23 cellular contexts compared by ENCODE assay signal in genomic region chr6:129177801-129178200, GRCh38.
DNase-seq lines count a peak whose midpoint lies in the region; ATAC-seq, FAIRE-seq and TF ChIP-seq lines count a peak whose summit lies in the region.
"Had no signal": no experiment of that assay in that cellular context is flagged by ENCODE, and none has a peak within 500 bp of the region (broad histone marks: within the 10 kb centered on the region; RNA-seq: fewer than 3 reads in every experiment).

No MANE protein-coding gene starts in this region.

- H3K4me3 ChIP-seq in fibroblast of villous mesenchyme (ENCODE audit: low read depth, low read length) (no peak overlapping the region), gastrocnemius medialis (no peak overlapping the region)
- H3K4me3 ChIP-seq: A549, GM23338 had no signal

- H3K4me3 Mint-ChIP-seq in T-cell = no peak overlapping the region
- H3K4me3 Mint-ChIP-seq: CD4-positive, alpha-beta T cell; GM23338; IgD-negative memory B cell had no signal

- DNase-seq in Right ventricle myocardium superior = no peak
- DNase-seq in cardiac septum (ENCODE audit: low spot score) = no peak
- no peak for DNase-seq in D721Med (ENCODE audit: insufficient read length, low spot score)
- peak; percentile 67 for DNase-seq in fibroblast of villous mesenchyme (ENCODE audit: low read depth)
- DNase-seq in gastrocnemius medialis = no peak
- DNase-seq in T-cell = no peak
- DNase-seq: AML-193; Caco-2; CD4-positive, alpha-beta T cell; DMS153; DMS79; GDM1 had no signal

- TF ChIP-seq POLR2A in gastrocnemius medialis (IDR thresholded peaks at IDR 0.05) = no peak

- in situ Hi-C loops in gastrocnemius medialis (cut with MboI; ENCODE audit: low sequenced_read_pairs in 4 of 4) = no loop called here

- H3K4me1 Mint-ChIP-seq in T-cell = no peaks in the 10 kb centered on the region

- no peaks in the 10 kb centered on the region for H3K9me3 ChIP-seq in gastrocnemius medialis
- H3K9me3 ChIP-seq: A549, Caco-2 had no signal

- no peaks in the 10 kb centered on the region for H3K4me1 ChIP-seq in gastrocnemius medialis
- H3K4me1 ChIP-seq: A549, Caco-2 had no signal

- no peak overlapping the region for H3K27ac ChIP-seq in gastrocnemius medialis
- H3K27ac ChIP-seq: 22Rv1, A549, C4-2B had no signal

- no peaks in the 10 kb centered on the region for H3K36me3 ChIP-seq in gastrocnemius medialis

- POLR2A ChIA-PET in T-cell (lab: Charles Lee) = no interaction called here

- H3K27me3 ChIP-seq in gastrocnemius medialis = no peaks in the 10 kb centered on the region

- TF ChIP-seq CTCF in D721Med (IDR thresholded peaks at IDR 0.05; ENCODE audit: insufficient read depth, missing control alignments) = no peak
- TF ChIP-seq CTCF in fibroblast of villous mesenchyme (IDR thresholded peaks at IDR 0.05; ENCODE audit: insufficient read depth, low read depth, low read length) = no peak
- no peak for TF ChIP-seq CTCF in gastrocnemius medialis (IDR thresholded peaks at IDR 0.05 in 4 of 5, conservative IDR thresholded peaks at IDR 0.05 in 1 of 5)

- peak; percentile 53 for FAIRE-seq in D721Med (lab: Jason Lieb, UNC)
- FAIRE-seq: A549, GM12892, GM18507, H54, HepG2 had no signal

- H3K27ac Mint-ChIP-seq in T-cell = no peak overlapping the region
- H3K27ac Mint-ChIP-seq: CD4-positive, alpha-beta T cell; GM23338; IgD-negative memory B cell had no signal

- H3K36me3 Mint-ChIP-seq in T-cell = no peaks in the 10 kb centered on the region
- H3K36me3 Mint-ChIP-seq: IgD-negative memory B cell had no signal

- intact Hi-C loops in Right ventricle myocardium superior (cut with DNase I) = no loop called here
- intact Hi-C loops in cardiac septum (cut with DNase I) = no loop called here
- intact Hi-C loops in gastrocnemius medialis (cut with DNase I; ENCODE audit: low total_unique reads) = no loop called here

- peak; percentile 21 for ATAC-seq in Right ventricle myocardium superior (ENCODE audit: poor library complexity)
- ATAC-seq in gastrocnemius medialis = peak; percentile 33 to 45
- no peak for ATAC-seq in T-cell (replicated peaks in 1 of 4)
- no peak for ATAC-seq in HG03460 (IDR thresholded peaks at IDR 0.05; ENCODE audit: unreplicated experiment)
- ATAC-seq: A549, GM23338, HCT116, HepG2 had no signal

- CTCF ChIA-PET in T-cell (lab: Charles Lee) = no interaction called here

- H3K9me3 Mint-ChIP-seq in T-cell = peaks cover 0 to 4% (median 0%) of the 10 kb centered on the region in 3 donors
- H3K9me3 Mint-ChIP-seq: CD4-positive, alpha-beta T cell; GM23338; IgD-negative memory B cell had no signal

- H3K27me3 Mint-ChIP-seq in T-cell = peaks cover 10 to 24% of the 10 kb centered on the region in 2 donors

Comparison
In these comparisons a context has a peak if more than half of its experiments do, and no peak if none do; other contexts are left out.
1. ATAC-seq: peak in Right ventricle myocardium superior (single experiment) and gastrocnemius medialis (2 of 2); none in T-cell (0 of 4) and HG03460 (single experiment).